In the genomic region with DNA sequence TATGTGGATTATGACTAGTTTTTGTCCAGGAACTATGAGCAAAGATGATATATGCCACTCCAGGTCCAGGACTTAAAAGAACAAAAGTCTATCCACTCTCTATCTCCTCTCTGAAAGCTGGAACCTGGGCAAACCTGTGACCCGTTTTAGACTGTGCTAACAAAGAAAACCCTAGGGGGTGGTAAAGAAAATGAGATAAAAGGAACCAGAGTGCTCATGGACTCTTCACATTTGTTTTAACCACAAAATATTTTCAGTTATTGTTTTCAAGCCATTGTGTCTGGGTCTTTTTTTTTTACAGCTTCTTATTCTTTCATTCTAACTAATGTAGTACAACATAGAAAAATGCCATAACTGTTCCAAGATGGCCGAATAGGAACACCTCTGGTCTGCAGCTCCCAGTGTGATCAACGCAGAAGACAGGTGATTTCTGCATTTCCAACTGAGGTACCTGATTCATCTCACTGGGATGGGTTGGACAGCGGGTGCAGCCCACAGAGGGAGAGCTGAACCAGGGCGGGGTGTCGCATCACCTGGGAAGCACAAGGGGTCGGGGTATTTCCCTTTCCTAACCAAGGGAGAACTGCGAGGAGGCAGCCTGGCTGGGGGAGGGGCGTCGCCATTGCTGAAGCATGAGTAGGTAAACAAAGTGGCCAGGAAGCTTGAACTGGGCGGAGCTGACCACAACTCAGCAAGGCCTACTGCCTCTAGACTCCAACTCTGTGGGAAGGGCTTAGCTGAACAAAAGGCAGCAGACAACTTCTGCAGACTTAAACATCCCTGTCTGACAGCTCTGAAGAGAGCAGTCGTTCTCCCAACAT, we compare ENCODE assay signal across 1 cellular context.
TF ChIP-seq lines count a peak whose summit lies in the region.

No MANE protein-coding gene starts in this region.

TF ChIP-seq in HCT116, 20 proteins besides CTCF, POLR2A, EP300 and RAD21 (continued from another document):
- TF ChIP-seq, protein P1, sequence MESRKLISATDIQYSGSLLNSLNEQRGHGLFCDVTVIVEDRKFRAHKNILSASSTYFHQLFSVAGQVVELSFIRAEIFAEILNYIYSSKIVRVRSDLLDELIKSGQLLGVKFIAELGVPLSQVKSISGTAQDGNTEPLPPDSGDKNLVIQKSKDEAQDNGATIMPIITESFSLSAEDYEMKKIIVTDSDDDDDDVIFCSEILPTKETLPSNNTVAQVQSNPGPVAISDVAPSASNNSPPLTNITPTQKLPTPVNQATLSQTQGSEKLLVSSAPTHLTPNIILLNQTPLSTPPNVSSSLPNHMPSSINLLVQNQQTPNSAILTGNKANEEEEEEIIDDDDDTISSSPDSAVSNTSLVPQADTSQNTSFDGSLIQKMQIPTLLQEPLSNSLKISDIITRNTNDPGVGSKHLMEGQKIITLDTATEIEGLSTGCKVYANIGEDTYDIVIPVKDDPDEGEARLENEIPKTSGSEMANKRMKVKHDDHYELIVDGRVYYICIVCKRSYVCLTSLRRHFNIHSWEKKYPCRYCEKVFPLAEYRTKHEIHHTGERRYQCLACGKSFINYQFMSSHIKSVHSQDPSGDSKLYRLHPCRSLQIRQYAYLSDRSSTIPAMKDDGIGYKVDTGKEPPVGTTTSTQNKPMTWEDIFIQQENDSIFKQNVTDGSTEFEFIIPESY (IDR thresholded peaks at IDR 0.05; ENCODE audit: extremely low read depth, insufficient replicate concordance, low read length): no peak
- no peak for TF ChIP-seq ZNF274 (IDR thresholded peaks at IDR 0.05; ENCODE audit: low read depth, low read length)
- no peak for TF ChIP-seq SRF (IDR thresholded peaks at IDR 0.05; ENCODE audit: low read depth)
- TF ChIP-seq, protein P2, sequence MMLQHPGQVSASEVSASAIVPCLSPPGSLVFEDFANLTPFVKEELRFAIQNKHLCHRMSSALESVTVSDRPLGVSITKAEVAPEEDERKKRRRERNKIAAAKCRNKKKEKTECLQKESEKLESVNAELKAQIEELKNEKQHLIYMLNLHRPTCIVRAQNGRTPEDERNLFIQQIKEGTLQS (IDR thresholded peaks at IDR 0.05): no peak
- no peak for TF ChIP-seq YY1 (IDR thresholded peaks at IDR 0.05; ENCODE audit: extremely low read depth, insufficient replicate concordance, low read depth, low read length)
- no peak for TF ChIP-seq TCF7L2 (IDR thresholded peaks at IDR 0.05; ENCODE audit: borderline replicate concordance, extremely low read depth, insufficient read depth, insufficient read length)
- TF ChIP-seq, protein P3, sequence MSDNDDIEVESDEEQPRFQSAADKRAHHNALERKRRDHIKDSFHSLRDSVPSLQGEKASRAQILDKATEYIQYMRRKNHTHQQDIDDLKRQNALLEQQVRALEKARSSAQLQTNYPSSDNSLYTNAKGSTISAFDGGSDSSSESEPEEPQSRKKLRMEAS (IDR thresholded peaks at IDR 0.05): no peak
